8 cellular contexts compared by ENCODE assay signal in genomic region chr13:44436589-44437337, GRCh38.
DNase-seq lines count a peak whose midpoint lies in the region; ATAC-seq, FAIRE-seq and TF ChIP-seq lines count a peak whose summit lies in the region.

No MANE protein-coding gene starts in this region.

- no peaks in the 10 kb centered on the region for H3K79me2 ChIP-seq in GM12878 (ENCODE audit: control insufficient read depth, insufficient read depth, low read length)
- H3K79me2 ChIP-seq in parathyroid adenoma = no peaks in the 10 kb centered on the region

- peak overlapping the region; percentile 83 to 86 (median 86) for H3K4me3 Mint-ChIP-seq in T-cell

- POLR2A ChIA-PET in T-cell (lab: Charles Lee) = no interaction called here
- POLR2A ChIA-PET in GM12878 (lab: Charles Lee) = no interaction called here

- FAIRE-seq in GM12878 (lab: Jason Lieb, UNC) = no peak

- TF ChIP-seq EP300 in GM12878 (IDR thresholded peaks at IDR 0.05; ENCODE audit: borderline replicate concordance in 1 of 2, control insufficient read depth in 1 of 2, low read depth in 2 of 2, low read length in 2 of 2) = no peak

- in situ Hi-C loops in GM12878 (cut with MboI) = loop anchor here (5.0 kb wide), 3 partner anchors 244 to 529 kb away; no protein-coding TSS in a partner anchor

- peak overlapping the region; percentile 28 to 43 for H3K27ac Mint-ChIP-seq in T-cell

- TF ChIP-seq POLR2A in GM12878 (IDR thresholded peaks at IDR 0.05; ENCODE audit: low read depth, low read length) (no peak), vagina (IDR thresholded peaks at IDR 0.05) (peak in 1 of 2 donors; percentile 99)

- H3K9me3 Mint-ChIP-seq in T-cell = no peaks in the 10 kb centered on the region

- no peaks in the 10 kb centered on the region for H3K36me3 ChIP-seq in GM12878 (ENCODE audit: control insufficient read depth in 2 of 2, insufficient read depth in 2 of 2, low read length in 1 of 2)
- peaks cover 17% of the 10 kb centered on the region for H3K36me3 ChIP-seq in right atrium auricular region
- no peaks in the 10 kb centered on the region for H3K36me3 ChIP-seq in parathyroid adenoma (ENCODE audit: control insufficient read depth, insufficient read depth, low read length)
- H3K36me3 ChIP-seq in vagina = peaks cover 4 to 11% of the 10 kb centered on the region in 2 donors

- BruUV-seq in GM12878 (replicated peaks; lab: Mats Ljungman, UMichigan) = no TSS peak

- RAD21 ChIA-PET in GM12878 (lab: Charles Lee; ENCODE audit: unreplicated experiment) = interaction anchor here (0.7 to 1.4 kb wide), 5 partner anchors 157 to 957 kb away, joined by 3 read pairs; no protein-coding TSS in a partner anchor

- intact Hi-C loops in GM12878 (cut with micrococcal nuclease; ENCODE audit: unreplicated experiment) (loop anchor here (5.0 kb wide), 1 partner anchor 194 kb away; no protein-coding TSS in a partner anchor), vagina (cut with DNase I) (loop anchor here (5.0 to 10.0 kb wide), 4 partner anchors 202 to 529 kb away; no protein-coding TSS in a partner anchor)

- peaks cover 5% of the 10 kb centered on the region for H3K4me1 ChIP-seq in GM12878 (ENCODE audit: control insufficient read depth, insufficient read depth, low read length)
- H3K4me1 ChIP-seq in right atrium auricular region = peaks cover 0 to 40% of the 10 kb centered on the region in 2 donors
- no peaks in the 10 kb centered on the region for H3K4me1 ChIP-seq in parathyroid adenoma
- H3K4me1 ChIP-seq in vagina = peaks cover 46% of the 10 kb centered on the region

- H3K4me1 Mint-ChIP-seq in T-cell = peaks cover 29 to 33% (median 30%) of the 10 kb centered on the region in 3 donors

- H3K36me3 Mint-ChIP-seq in T-cell = peaks cover 21% of the 10 kb centered on the region

- peak overlapping the region; percentile 95 for H3K4me2 ChIP-seq in GM12878 (ENCODE audit: control insufficient read depth, insufficient read depth)
- H3K4me2 ChIP-seq in parathyroid adenoma (ENCODE audit: low read length) = peak overlapping the region; percentile 82

- CTCF ChIA-PET in T-cell (lab: Charles Lee) (interaction anchor here (0.5 to 5.4 kb wide), 19 partner anchors 8 to 532 kb away, joined by 3 to 48 read pairs (median 4); no protein-coding TSS in a partner anchor), GM12878 (lab: Yijun Ruan, JAX) (interaction anchor here (1.0 to 3.4 kb wide), 8 partner anchors 9 to 537 kb away, joined by 3 to 25 read pairs (median 6); no protein-coding TSS in a partner anchor)

- H3K27me3 Mint-ChIP-seq in T-cell = peaks cover 0 to 17% of the 10 kb centered on the region in 2 donors

- DNase-seq in GM03348 (ENCODE audit: low spot score) (peak; percentile 96), NCI-H146 treated with DMSO at 0.1 percent for 48 hours (lab: John Stamatoyannopoulos, UW; ENCODE audit: unreplicated experiment) (peak; percentile 90), T-cell (peak in 26 of 34 experiments; percentile 4 to 31 (median 18)), GM12878 (ENCODE audit: low read depth, low spot score) (no peak), right atrium auricular region (ENCODE audit: low spot score) (peak; percentile 98), vagina (ENCODE audit: extremely low spot score in 2 of 2) (peak in 1 of 2 donors; percentile 98), GM19240 (ENCODE audit: insufficient read length, low spot score) (no peak)

- WGBS in GM12878 (ENCODE audit: insufficient coverage, insufficient replicate concordance, low lambda C conversion rate, missing lambda C conversion rate) = under 1% methylated on average over 31 of the region's 38 CpGs

- TF ChIP-seq CTCF in GM12878 (IDR thresholded peaks at IDR 0.05 in 2 of 3, conservative IDR thresholded peaks at IDR 0.05 in 1 of 3; ENCODE audit: control insufficient read depth in 2 of 3, extremely low read depth in 1 of 3, insufficient read depth in 1 of 3, low read depth in 3 of 3, low read length in 3 of 3) = no peak
- TF ChIP-seq CTCF in right atrium auricular region (IDR thresholded peaks at IDR 0.05) = no peak
- TF ChIP-seq CTCF in parathyroid adenoma (IDR thresholded peaks at IDR 0.05) = no peak
- peak in 1 of 3 experiments; percentile 14 for TF ChIP-seq CTCF in vagina (IDR thresholded peaks at IDR 0.05)

- SMC1A ChIA-PET in GM12878 (lab: Charles Lee; ENCODE audit: uncharacterized antibody, unreplicated experiment) = interaction anchor here (1.0 to 2.3 kb wide), 4 partner anchors 19 to 536 kb away, joined by 3 to 11 read pairs (median 6); no protein-coding TSS in a partner anchor

- H3K27ac ChIP-seq in GM12878 (ENCODE audit: control insufficient read depth, insufficient read depth) (no peak overlapping the region), right atrium auricular region (peak overlapping the region; percentile 91 to 96), parathyroid adenoma (peak overlapping the region; percentile 97), vagina (peak overlapping the region; percentile 96)

- no peak for TF ChIP-seq RAD21 in GM12878 (IDR thresholded peaks at IDR 0.05; ENCODE audit: insufficient read depth, low read depth, low read length)

- no peaks in the 10 kb centered on the region for H4K20me1 ChIP-seq in GM12878 (ENCODE audit: control insufficient read depth, insufficient read depth)

- peaks cover 5 to 15% of the 10 kb centered on the region in 2 experiments for H3K27me3 ChIP-seq in GM12878 (replicated peaks in 1 of 2; ENCODE audit: control insufficient read depth in 2 of 2, insufficient read depth in 2 of 2, low read length in 1 of 2)
- no peaks in the 10 kb centered on the region for H3K27me3 ChIP-seq in right atrium auricular region
- H3K27me3 ChIP-seq in parathyroid adenoma (ENCODE audit: control insufficient read depth, insufficient read depth, low read length) = no peaks in the 10 kb centered on the region
- no peaks in the 10 kb centered on the region for H3K27me3 ChIP-seq in vagina

- peak overlapping the region; percentile 47; the same call in 1 of the 2 replicates for H3K4me3 ChIP-seq in GM12878
- H3K4me3 ChIP-seq in right atrium auricular region = peak overlapping the region; percentile 74 to 75
- H3K4me3 ChIP-seq in parathyroid adenoma (ENCODE audit: low read depth, low read length) = peak overlapping the region; percentile 97
- H3K4me3 ChIP-seq in vagina = peak overlapping the region; percentile 72

- H3K9ac ChIP-seq in GM12878 (ENCODE audit: control insufficient read depth, insufficient read depth, low read length) (no peak overlapping the region; the same call in 1 of the 2 replicates), parathyroid adenoma (peak overlapping the region; percentile 53)

- H2AFZ ChIP-seq in GM12878 (ENCODE audit: control insufficient read depth, low read depth, low read length) (no peak overlapping the region), parathyroid adenoma (peak overlapping the region; percentile 69)

- peak; percentile 26 to 37 (median 34) for ATAC-seq in T-cell (replicated peaks in 1 of 4)
- ATAC-seq in GM12878 = peak; percentile 41

- H3K9me3 ChIP-seq in GM12878 (replicated peaks; ENCODE audit: control insufficient read depth, insufficient read depth, low read length) = no peaks in the 10 kb centered on the region
- no peaks in the 10 kb centered on the region for H3K9me3 ChIP-seq in right atrium auricular region
- H3K9me3 ChIP-seq in parathyroid adenoma (ENCODE audit: control insufficient read depth, low read length) = no peaks in the 10 kb centered on the region
- no peaks in the 10 kb centered on the region for H3K9me3 ChIP-seq in vagina

TF ChIP-seq in GM12878, 131 proteins besides CTCF, POLR2A, EP300 and RAD21:
- peak; percentile 54; the same call in 1 of the 2 replicates for TF ChIP-seq TCF12 (IDR thresholded peaks at IDR 0.05; ENCODE audit: low read depth, low read length)
- TF ChIP-seq ZNF384 (IDR thresholded peaks at IDR 0.05; ENCODE audit: borderline replicate concordance, low read depth, low read length) = no peak
- TF ChIP-seq TARDBP (IDR thresholded peaks at IDR 0.05; ENCODE audit: borderline replicate concordance) = no peak

Comparison
In these comparisons a context has a peak if more than half of its experiments do, and no peak if none do; other contexts are left out.
1. DNase-seq: peak in GM03348 (single experiment), NCI-H146 treated with DMSO at 0.1 percent for 48 hours (single experiment), T-cell (26 of 34) and right atrium auricular region (single experiment); none in GM12878 (single experiment) and GM19240 (single experiment).
2. H3K4me3 ChIP-seq: peak in every context shown above with its lines; median percentile 97 in parathyroid adenoma; 74 in right atrium auricular region; 72 in vagina; 47 in GM12878.